ENCODE assay signal across 9 cellular contexts in the genomic region with DNA sequence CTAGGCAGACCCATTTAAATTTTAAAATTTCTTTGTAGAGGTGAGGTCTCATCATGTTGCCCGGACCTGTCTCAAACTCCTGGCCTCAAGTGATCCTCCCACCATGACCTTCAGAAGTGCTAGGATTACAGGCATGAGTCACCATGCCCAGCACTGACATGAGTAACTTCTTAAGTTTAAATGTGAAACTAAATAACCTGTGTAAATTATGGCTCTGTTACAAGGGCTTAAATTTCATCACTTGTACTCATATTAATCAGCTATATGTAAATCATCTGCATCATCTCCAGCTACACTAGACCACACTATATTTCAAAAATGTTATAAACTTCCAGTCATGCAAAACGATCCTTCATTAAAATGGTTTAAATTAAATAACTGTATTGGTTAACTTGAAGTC. TPM values are rescaled to one million over a fixed set of nuclear protein-coding genes. Genes with fewer than 3 reads are reported as not detected.
DNase-seq lines count a peak whose midpoint lies in the region; ATAC-seq, FAIRE-seq and TF ChIP-seq lines count a peak whose summit lies in the region.
"Had no signal": no experiment of that assay in that cellular context is flagged by ENCODE, and none has a peak within 500 bp of the region (broad histone marks: within the 10 kb centered on the region; RNA-seq: fewer than 3 reads in every experiment).

No MANE protein-coding gene starts in this region.

- no peaks in the 10 kb centered on the region for H3K79me2 ChIP-seq in HepG2 (ENCODE audit: insufficient read depth, low read length)
- H3K79me2 ChIP-seq in GM23338 (replicated peaks; ENCODE audit: insufficient read depth): no peaks in the 10 kb centered on the region; the same call in 1 of the 2 replicates

- H3K36me3 ChIP-seq in HepG2 (replicated peaks in 1 of 2; ENCODE audit: control insufficient read depth in 1 of 2, insufficient read depth in 2 of 2, low read length in 2 of 2): 0 out of 5 replicates have a peak, but pooled peaks cover 1 to 10% of the 10 kb centered on the region in 2 experiments
- H3K36me3 ChIP-seq in GM23338 (ENCODE audit: insufficient read depth): no peaks in the 10 kb centered on the region

- no peak overlapping the region for H3K27ac ChIP-seq in HepG2 (ENCODE audit: extremely low read length, insufficient read depth, low read length)
- no peak overlapping the region for H3K27ac ChIP-seq in GM23338 (ENCODE audit: low read depth)

- no peak for TF ChIP-seq POLR2A in HepG2 (IDR thresholded peaks at IDR 0.05; ENCODE audit: insufficient read depth in 1 of 2, low read depth in 2 of 2, low read length in 2 of 2)

- ATAC-seq in GM18519 (IDR thresholded peaks at IDR 0.05; ENCODE audit: low FRiP score, unreplicated experiment) (peak; percentile 67), HG03039 (IDR thresholded peaks at IDR 0.05; ENCODE audit: unreplicated experiment) (peak; percentile 59), HepG2 (peak; percentile 69), GM23338 (no peak)

- intact Hi-C loops in HepG2 (cut with micrococcal nuclease; ENCODE audit: unreplicated experiment): no loop called here

- CTCF ChIA-PET in HepG2 (lab: Yijun Ruan, JAX; ENCODE audit: low intra/inter-chr PET ratio, low total read pairs): no interaction called here

- H3K4me1 ChIP-seq in HepG2 (ENCODE audit: insufficient read depth, low read length) (peaks cover 24% of the 10 kb centered on the region), GM23338 (ENCODE audit: insufficient read depth) (peaks cover 26% of the 10 kb centered on the region)

- no peaks in the 10 kb centered on the region for H3K27me3 ChIP-seq in HepG2 (ENCODE audit: control insufficient read depth in 1 of 2, insufficient read depth in 2 of 2, low read length in 2 of 2)
- no peaks in the 10 kb centered on the region for H3K27me3 ChIP-seq in GM23338 (ENCODE audit: insufficient read depth)

- H3K9me2 ChIP-seq in GM23338 (ENCODE audit: insufficient read depth): no peaks in the 10 kb centered on the region

- H3K27ac Mint-ChIP-seq in GM23338: no peak overlapping the region; the same call in 1 of the 2 replicates
- H3K27ac Mint-ChIP-seq: memory B cell had no signal

- BruUV-seq in HepG2 (replicated peaks; lab: Mats Ljungman, UMichigan): no TSS peak

- 0 out of 2 replicates have a peak, but pooled peaks cover 5% of the 10 kb centered on the region for H3F3A ChIP-seq in GM23338 (replicated peaks; ENCODE audit: low read depth)

- no peaks in the 10 kb centered on the region for H3K27me3 Mint-ChIP-seq in GM23338 (ENCODE audit: insufficient read depth, low read depth, poor library complexity)
- H3K27me3 Mint-ChIP-seq: memory B cell had no signal

- peaks cover 15% of the 10 kb centered on the region; the same call in 2 of the 3 replicates for H3K36me3 Mint-ChIP-seq in GM23338 (ENCODE audit: low read depth)

- no peak overlapping the region for H3K4me3 Mint-ChIP-seq in GM23338
- H3K4me3 Mint-ChIP-seq: memory B cell had no signal

- TF ChIP-seq RAD21 in HepG2 (CRISPR knock-in tag; IDR thresholded peaks at IDR 0.05): no peak

- H3K4me1 Mint-ChIP-seq in GM23338: peaks cover 22% of the 10 kb centered on the region
- H3K4me1 Mint-ChIP-seq: memory B cell had no signal

- H4K20me1 ChIP-seq in HepG2 (ENCODE audit: insufficient read depth, low read length): no peaks in the 10 kb centered on the region
- H4K20me1 ChIP-seq in GM23338 (replicated peaks; ENCODE audit: insufficient read depth): no peaks in the 10 kb centered on the region

- H2AFZ ChIP-seq in HepG2 (ENCODE audit: low read length): no peak overlapping the region
- H2AFZ ChIP-seq in GM23338: no peak overlapping the region

- TF ChIP-seq CTCF in HepG2 (CRISPR knock-in tag; IDR thresholded peaks at IDR 0.05) (no peak), GM23338 (conservative IDR thresholded peaks at IDR 0.05; ENCODE audit: low read depth in 2 of 2) (no peak)

- H3K9me3 Mint-ChIP-seq in GM23338: no peaks in the 10 kb centered on the region
- H3K9me3 Mint-ChIP-seq: memory B cell had no signal

- 97% methylated on average over 1 of the region's 2 CpGs for WGBS in HepG2 (ENCODE audit: low lambda C conversion rate)

- H3K9me3 ChIP-seq in HepG2 (ENCODE audit: low read length): no peaks in the 10 kb centered on the region

- POLR2A ChIA-PET in HepG2 (lab: Yijun Ruan, JAX): no interaction called here

- in situ Hi-C loops in HepG2 (cut with HindIII; ENCODE audit: extremely low pct_ligation_motif_present, low pct_unique_long_range_greater_than_20kb): no loop called here

- peak; percentile 60 for FAIRE-seq in HepG2 (lab: Jason Lieb, UNC)

- H3K4me2 ChIP-seq in HepG2 (ENCODE audit: low read depth, low read length): no peak overlapping the region
- no peak overlapping the region for H3K4me2 ChIP-seq in GM23338

- H3K9ac ChIP-seq in HepG2 (ENCODE audit: insufficient read depth, low read depth, low read length): no peak overlapping the region

- DNase-seq in activated CD4-positive, alpha-beta T cell treated with anti-CD3 and anti-CD28 coated beads, Interleukin-2, amount 50 U/mL, for 4 hours: peak; percentile 5 to 8
- DNase-seq in HepG2 (ENCODE audit: low spot score) (peak; percentile 55), NCI-H526 (lab: John Stamatoyannopoulos, UW) (no peak), DMS153 treated with DMSO at 0.1 percent for 48 hours (lab: John Stamatoyannopoulos, UW; ENCODE audit: unreplicated experiment) (no peak), GM23338 (ENCODE audit: low spot score) (no peak), GM19238 (ENCODE audit: insufficient read length, low spot score) (no peak)

- TF ChIP-seq EP300 in HepG2 (IDR thresholded peaks at IDR 0.05; ENCODE audit: low read depth in 2 of 2, low read length in 2 of 2) (no peak), HepG2 (CRISPR knock-in tag; IDR thresholded peaks at IDR 0.05; ENCODE audit: borderline replicate concordance) (no peak)

- H3K4me3 ChIP-seq in HepG2 (replicated peaks in 1 of 3; ENCODE audit: insufficient read depth in 1 of 3, low read depth in 2 of 3, low read length in 3 of 3): no peak overlapping the region
- H3K4me3 ChIP-seq in GM23338: no peak overlapping the region

TF ChIP-seq in HepG2, 621 proteins besides CTCF, POLR2A, EP300 and RAD21 (continues in another document):
- no peak for TF ChIP-seq PITX1 (CRISPR knock-in tag; IDR thresholded peaks at IDR 0.05)
- peak; percentile 93 for TF ChIP-seq FOSL2 (CRISPR knock-in tag; IDR thresholded peaks at IDR 0.05)
- peak; percentile 22; the same call in 1 of the 2 replicates for TF ChIP-seq SIX1 (CRISPR knock-in tag; IDR thresholded peaks at IDR 0.05; ENCODE audit: borderline replicate concordance)
- peak; percentile 59; the same call in 1 of the 2 replicates for TF ChIP-seq FOSL1 (CRISPR knock-in tag; IDR thresholded peaks at IDR 0.05; ENCODE audit: borderline replicate concordance)
- TF ChIP-seq ATF3 (CRISPR knock-in tag; IDR thresholded peaks at IDR 0.05): peak; percentile 74

TF ChIP-seq in GM23338, 12 proteins besides CTCF, POLR2A, EP300 and RAD21 (continues in another document):
- TF ChIP-seq NANOG (IDR thresholded peaks at IDR 0.05; ENCODE audit: borderline replicate concordance) (no peak), STAT1 (IDR thresholded peaks at IDR 0.05; ENCODE audit: unreplicated experiment) (no peak), POLR2AphosphoS5 (IDR thresholded peaks at IDR 0.05; ENCODE audit: low read depth) (no peak), EZH2 (IDR thresholded peaks at IDR 0.05; ENCODE audit: low read depth, unreplicated experiment) (no peak), ZNF114 (CRISPR knock-in tag; IDR thresholded peaks at IDR 0.05) (no peak), ZNF331 (CRISPR knock-in tag; IDR thresholded peaks at IDR 0.05; ENCODE audit: low read depth) (no peak), JUNB (IDR thresholded peaks at IDR 0.05; ENCODE audit: unreplicated experiment) (no peak), ETS1 (IDR thresholded peaks at IDR 0.05) (no peak), EZH2phosphoT487 (IDR thresholded peaks at IDR 0.05; ENCODE audit: unreplicated experiment) (no peak)

RNA-seq across cellular contexts. Expression of gene ATAD1, which starts 56.1 kb away (rescaled TPM):
- total RNA-seq in HepG2 (2016; rRNA removed; fragmentation: Illumina TruSeq; extraction: Trizol): 23.2 and 28.2 TPM in 2 replicates
- 4.1 and 4.4 TPM in 2 replicates for total RNA-seq in HepG2 (2016; cell fraction: cytosol; rRNA removed; fragmentation: Illumina TruSeq; extraction: Trizol; ENCODE audit: low read depth)
- total RNA-seq in HepG2 (2016; cell fraction: insoluble cytoplasmic fraction; rRNA removed; fragmentation: Illumina TruSeq; extraction: Trizol): 20.5 and 28.2 TPM in 2 replicates
- total RNA-seq in HepG2 (2016; cell fraction: membrane; rRNA removed; fragmentation: Illumina TruSeq; extraction: Trizol): 9.8 and 11.6 TPM in 2 replicates
- total RNA-seq in HepG2 (2016; cell fraction: nucleus; rRNA removed; fragmentation: Illumina TruSeq; extraction: Trizol): 31.5 and 36.1 TPM in 2 replicates
- polyA plus RNA-seq in HepG2 (2011; rRNA removed) (13.2 and 14.9 TPM in 2 replicates), GM23338 (2016; fragmentation: Nextera tagmentation; extraction: Ambion mirVana) (26.3 and 30.3 TPM in 2 replicates)
- 5.7 and 10.9 TPM in 2 replicates for polyA plus RNA-seq in HepG2 (2011; cell fraction: cytosol; rRNA removed)
- 9.2 and 13.6 TPM in 2 replicates for polyA plus RNA-seq in HepG2 (2011; cell fraction: nucleus; rRNA removed)
- 28.9 and 35.5 TPM in 2 replicates for polyA plus RNA-seq in HepG2 (2012)
- 1.4 and 1.9 TPM in 2 replicates for polyA plus RNA-seq in HepG2 (2016; cell fraction: cytosol; fragmentation: Illumina TruSeq; extraction: Trizol; ENCODE audit: low read depth)
- 15.9 and 16.5 TPM in 2 replicates for polyA plus RNA-seq in HepG2 (2016; cell fraction: insoluble cytoplasmic fraction; fragmentation: Illumina TruSeq; extraction: Trizol; ENCODE audit: low read depth)
- 5.1 and 5.7 TPM in 2 replicates for polyA plus RNA-seq in HepG2 (2016; cell fraction: membrane; fragmentation: Illumina TruSeq; extraction: Trizol; ENCODE audit: low read depth)
- 35.9 and 37.6 TPM in 2 replicates for polyA plus RNA-seq in HepG2 (2016; cell fraction: nucleus; fragmentation: Illumina TruSeq; extraction: Trizol; ENCODE audit: insufficient read depth, low read depth)
- 8.2 and 36.0 TPM in 2 replicates for polyA minus RNA-seq in HepG2 (2011; rRNA and poly(A)+ RNA removed; ENCODE audit: low replicate concordance)
- 15.2 and 18.0 TPM in 2 replicates for polyA minus RNA-seq in HepG2 (2011; cell fraction: cytosol; rRNA and poly(A)+ RNA removed)
- polyA minus RNA-seq in HepG2 (2011; cell fraction: nucleus; rRNA and poly(A)+ RNA removed): 45.7 and 51.8 TPM in 2 replicates
- 43.3 and 49.6 TPM in 2 replicates for total RNA-seq in GM23338 (2014; rRNA removed; shearing (Covaris generic))

Comparison
In these comparisons a context has a peak if more than half of its experiments do, and no peak if none do; other contexts are left out.
1. DNase-seq: peak in activated CD4-positive, alpha-beta T cell treated with anti-CD3 and anti-CD28 coated beads, Interleukin-2, amount 50 U/mL, for 4 hours (2 of 2) and HepG2 (single experiment); none in NCI-H526 (0 of 2), DMS153 treated with DMSO at 0.1 percent for 48 hours (single experiment), GM23338 (single experiment) and GM19238 (single experiment).